Comparison of ENCODE assay signal across 1 cellular context in the genomic region with DNA sequence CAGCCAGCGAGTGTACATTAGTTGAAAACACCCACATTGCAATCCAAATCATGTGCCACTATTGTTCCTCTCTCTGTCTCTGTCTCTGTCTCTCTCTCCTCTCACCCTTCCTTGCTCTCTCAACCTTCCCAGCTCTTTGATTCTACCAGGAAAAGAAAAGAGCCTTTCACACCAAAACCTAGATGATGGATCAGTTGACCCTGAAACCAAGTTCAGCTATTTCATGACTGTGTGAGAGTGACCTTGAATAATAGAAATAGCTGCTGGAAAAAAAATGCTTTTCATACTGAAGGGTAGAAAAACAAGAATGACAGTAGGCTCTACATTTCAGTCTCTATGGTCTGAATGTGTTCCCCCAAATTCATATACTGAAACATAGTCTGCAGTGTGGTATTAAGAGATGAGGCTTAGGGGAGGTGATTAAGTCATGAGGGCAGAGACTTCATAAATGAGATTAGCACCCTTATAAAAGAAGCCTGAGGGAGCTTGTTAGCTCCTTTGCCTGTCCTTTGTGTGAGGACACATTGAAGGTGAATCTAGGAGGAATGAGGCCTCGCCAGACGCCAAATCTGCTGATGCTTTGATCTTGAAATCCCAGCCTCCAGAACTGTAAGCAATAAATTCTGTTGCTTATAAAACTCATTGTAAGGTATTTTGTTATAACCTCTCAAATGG.
TF ChIP-seq lines count a peak whose summit lies in the region.

No MANE protein-coding gene starts in this region.

TF ChIP-seq in HepG2, 621 proteins besides CTCF, POLR2A, EP300 and RAD21 (continued from another document and continues in another):
- TF ChIP-seq ZNF260 (CRISPR knock-in tag; IDR thresholded peaks at IDR 0.05; ENCODE audit: borderline replicate concordance, low read depth) (no peak), CREB1 (IDR thresholded peaks at IDR 0.05) (no peak), CREB1 (CRISPR knock-in tag; IDR thresholded peaks at IDR 0.05) (0 out of 2 replicates have a peak, but pooled peaks have one; percentile 30), TCF7 (IDR thresholded peaks at IDR 0.05; ENCODE audit: low read depth) (peak; percentile 71), ZFP36 (IDR thresholded peaks at IDR 0.05; ENCODE audit: borderline replicate concordance, low read depth, low read length, partially characterized antibody) (no peak), ZNF615 (CRISPR knock-in tag; IDR thresholded peaks at IDR 0.05; ENCODE audit: borderline replicate concordance) (no peak), NFRKB (IDR thresholded peaks at IDR 0.05) (no peak), ZNF3 (CRISPR knock-in tag; IDR thresholded peaks at IDR 0.05) (no peak), ZNF816 (CRISPR knock-in tag; IDR thresholded peaks at IDR 0.05; ENCODE audit: borderline replicate concordance) (no peak), ZNF607 (CRISPR knock-in tag; IDR thresholded peaks at IDR 0.05; ENCODE audit: borderline replicate concordance) (no peak), ZNF557 (CRISPR knock-in tag; IDR thresholded peaks at IDR 0.05) (no peak), ZNF225 (CRISPR knock-in tag; IDR thresholded peaks at IDR 0.05) (no peak), ZBTB21 (CRISPR knock-in tag; IDR thresholded peaks at IDR 0.05) (no peak), NRL (CRISPR knock-in tag; IDR thresholded peaks at IDR 0.05; ENCODE audit: borderline replicate concordance) (no peak), XBP1 (CRISPR knock-in tag; IDR thresholded peaks at IDR 0.05) (no peak), NAIF1 (CRISPR knock-in tag; IDR thresholded peaks at IDR 0.05; ENCODE audit: borderline replicate concordance) (no peak), ZNF296 (CRISPR knock-in tag; conservative IDR thresholded peaks at IDR 0.05) (no peak), SMAD1 (CRISPR knock-in tag; IDR thresholded peaks at IDR 0.05; ENCODE audit: borderline replicate concordance, low read depth) (no peak), ZNF44 (CRISPR knock-in tag; IDR thresholded peaks at IDR 0.05) (no peak), U2AF1 (optimal IDR thresholded peaks at IDR 0.05; ENCODE audit: low read depth, low read length) (no peak), ZNF138 (CRISPR knock-in tag; IDR thresholded peaks at IDR 0.05; ENCODE audit: low read depth) (no peak), GATAD2A (CRISPR knock-in tag; IDR thresholded peaks at IDR 0.05) (peak; percentile 84), SMAD9 (CRISPR knock-in tag; IDR thresholded peaks at IDR 0.05) (no peak)
- TF ChIP-seq, protein P1, sequence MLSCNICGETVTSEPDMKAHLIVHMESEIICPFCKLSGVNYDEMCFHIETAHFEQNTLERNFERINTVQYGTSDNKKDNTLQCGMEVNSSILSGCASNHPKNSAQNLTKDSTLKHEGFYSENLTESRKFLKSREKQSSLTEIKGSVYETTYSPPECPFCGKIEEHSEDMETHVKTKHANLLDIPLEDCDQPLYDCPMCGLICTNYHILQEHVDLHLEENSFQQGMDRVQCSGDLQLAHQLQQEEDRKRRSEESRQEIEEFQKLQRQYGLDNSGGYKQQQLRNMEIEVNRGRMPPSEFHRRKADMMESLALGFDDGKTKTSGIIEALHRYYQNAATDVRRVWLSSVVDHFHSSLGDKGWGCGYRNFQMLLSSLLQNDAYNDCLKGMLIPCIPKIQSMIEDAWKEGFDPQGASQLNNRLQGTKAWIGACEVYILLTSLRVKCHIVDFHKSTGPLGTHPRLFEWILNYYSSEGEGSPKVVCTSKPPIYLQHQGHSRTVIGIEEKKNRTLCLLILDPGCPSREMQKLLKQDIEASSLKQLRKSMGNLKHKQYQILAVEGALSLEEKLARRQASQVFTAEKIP (CRISPR knock-in tag; IDR thresholded peaks at IDR 0.05; ENCODE audit: borderline replicate concordance) = no peak
- TF ChIP-seq, protein P2, sequence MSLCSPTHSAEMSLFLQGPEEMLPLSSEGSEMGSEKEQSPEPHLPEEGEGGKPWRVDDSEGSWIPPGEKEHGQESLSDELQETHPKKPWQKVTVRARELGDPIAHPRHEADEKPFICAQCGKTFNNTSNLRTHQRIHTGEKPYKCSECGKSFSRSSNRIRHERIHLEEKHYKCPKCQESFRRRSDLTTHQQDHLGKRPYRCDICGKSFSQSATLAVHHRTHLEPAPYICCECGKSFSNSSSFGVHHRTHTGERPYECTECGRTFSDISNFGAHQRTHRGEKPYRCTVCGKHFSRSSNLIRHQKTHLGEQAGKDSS (CRISPR knock-in tag; IDR thresholded peaks at IDR 0.05; ENCODE audit: borderline replicate concordance, low read depth) = no peak
- TF ChIP-seq, protein P3, sequence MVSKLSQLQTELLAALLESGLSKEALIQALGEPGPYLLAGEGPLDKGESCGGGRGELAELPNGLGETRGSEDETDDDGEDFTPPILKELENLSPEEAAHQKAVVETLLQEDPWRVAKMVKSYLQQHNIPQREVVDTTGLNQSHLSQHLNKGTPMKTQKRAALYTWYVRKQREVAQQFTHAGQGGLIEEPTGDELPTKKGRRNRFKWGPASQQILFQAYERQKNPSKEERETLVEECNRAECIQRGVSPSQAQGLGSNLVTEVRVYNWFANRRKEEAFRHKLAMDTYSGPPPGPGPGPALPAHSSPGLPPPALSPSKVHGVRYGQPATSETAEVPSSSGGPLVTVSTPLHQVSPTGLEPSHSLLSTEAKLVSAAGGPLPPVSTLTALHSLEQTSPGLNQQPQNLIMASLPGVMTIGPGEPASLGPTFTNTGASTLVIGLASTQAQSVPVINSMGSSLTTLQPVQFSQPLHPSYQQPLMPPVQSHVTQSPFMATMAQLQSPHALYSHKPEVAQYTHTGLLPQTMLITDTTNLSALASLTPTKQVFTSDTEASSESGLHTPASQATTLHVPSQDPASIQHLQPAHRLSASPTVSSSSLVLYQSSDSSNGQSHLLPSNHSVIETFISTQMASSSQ (IDR thresholded peaks at IDR 0.05; ENCODE audit: low read depth) = no peak
- TF ChIP-seq, protein P3 (CRISPR knock-in tag; IDR thresholded peaks at IDR 0.05; ENCODE audit: borderline replicate concordance) = peak; percentile 22; the same call in 1 of the 2 replicates
- TF ChIP-seq, protein P4, sequence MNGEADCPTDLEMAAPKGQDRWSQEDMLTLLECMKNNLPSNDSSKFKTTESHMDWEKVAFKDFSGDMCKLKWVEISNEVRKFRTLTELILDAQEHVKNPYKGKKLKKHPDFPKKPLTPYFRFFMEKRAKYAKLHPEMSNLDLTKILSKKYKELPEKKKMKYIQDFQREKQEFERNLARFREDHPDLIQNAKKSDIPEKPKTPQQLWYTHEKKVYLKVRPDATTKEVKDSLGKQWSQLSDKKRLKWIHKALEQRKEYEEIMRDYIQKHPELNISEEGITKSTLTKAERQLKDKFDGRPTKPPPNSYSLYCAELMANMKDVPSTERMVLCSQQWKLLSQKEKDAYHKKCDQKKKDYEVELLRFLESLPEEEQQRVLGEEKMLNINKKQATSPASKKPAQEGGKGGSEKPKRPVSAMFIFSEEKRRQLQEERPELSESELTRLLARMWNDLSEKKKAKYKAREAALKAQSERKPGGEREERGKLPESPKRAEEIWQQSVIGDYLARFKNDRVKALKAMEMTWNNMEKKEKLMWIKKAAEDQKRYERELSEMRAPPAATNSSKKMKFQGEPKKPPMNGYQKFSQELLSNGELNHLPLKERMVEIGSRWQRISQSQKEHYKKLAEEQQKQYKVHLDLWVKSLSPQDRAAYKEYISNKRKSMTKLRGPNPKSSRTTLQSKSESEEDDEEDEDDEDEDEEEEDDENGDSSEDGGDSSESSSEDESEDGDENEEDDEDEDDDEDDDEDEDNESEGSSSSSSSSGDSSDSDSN (CRISPR knock-in tag; IDR thresholded peaks at IDR 0.05) = no peak
- TF ChIP-seq, protein P5, sequence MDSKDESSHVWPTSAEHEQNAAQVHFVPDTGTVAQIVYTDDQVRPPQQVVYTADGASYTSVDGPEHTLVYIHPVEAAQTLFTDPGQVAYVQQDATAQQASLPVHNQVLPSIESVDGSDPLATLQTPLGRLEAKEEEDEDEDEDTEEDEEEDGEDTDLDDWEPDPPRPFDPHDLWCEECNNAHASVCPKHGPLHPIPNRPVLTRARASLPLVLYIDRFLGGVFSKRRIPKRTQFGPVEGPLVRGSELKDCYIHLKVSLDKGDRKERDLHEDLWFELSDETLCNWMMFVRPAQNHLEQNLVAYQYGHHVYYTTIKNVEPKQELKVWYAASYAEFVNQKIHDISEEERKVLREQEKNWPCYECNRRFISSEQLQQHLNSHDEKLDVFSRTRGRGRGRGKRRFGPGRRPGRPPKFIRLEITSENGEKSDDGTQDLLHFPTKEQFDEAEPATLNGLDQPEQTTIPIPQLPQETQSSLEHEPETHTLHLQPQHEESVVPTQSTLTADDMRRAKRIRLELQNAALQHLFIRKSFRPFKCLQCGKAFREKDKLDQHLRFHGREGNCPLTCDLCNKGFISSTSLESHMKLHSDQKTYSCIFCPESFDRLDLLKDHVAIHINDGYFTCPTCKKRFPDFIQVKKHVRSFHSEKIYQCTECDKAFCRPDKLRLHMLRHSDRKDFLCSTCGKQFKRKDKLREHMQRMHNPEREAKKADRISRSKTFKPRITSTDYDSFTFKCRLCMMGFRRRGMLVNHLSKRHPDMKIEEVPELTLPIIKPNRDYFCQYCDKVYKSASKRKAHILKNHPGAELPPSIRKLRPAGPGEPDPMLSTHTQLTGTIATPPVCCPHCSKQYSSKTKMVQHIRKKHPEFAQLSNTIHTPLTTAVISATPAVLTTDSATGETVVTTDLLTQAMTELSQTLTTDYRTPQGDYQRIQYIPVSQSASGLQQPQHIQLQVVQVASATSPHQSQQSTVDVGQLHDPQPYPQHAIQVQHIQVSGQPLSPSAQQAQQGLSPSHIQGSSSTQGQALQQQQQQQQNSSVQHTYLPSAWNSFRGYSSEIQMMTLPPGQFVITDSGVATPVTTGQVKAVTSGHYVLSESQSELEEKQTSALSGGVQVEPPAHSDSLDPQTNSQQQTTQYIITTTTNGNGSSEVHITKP (CRISPR knock-in tag; IDR thresholded peaks at IDR 0.05; ENCODE audit: low read depth) = no peak
- TF ChIP-seq, protein P6, sequence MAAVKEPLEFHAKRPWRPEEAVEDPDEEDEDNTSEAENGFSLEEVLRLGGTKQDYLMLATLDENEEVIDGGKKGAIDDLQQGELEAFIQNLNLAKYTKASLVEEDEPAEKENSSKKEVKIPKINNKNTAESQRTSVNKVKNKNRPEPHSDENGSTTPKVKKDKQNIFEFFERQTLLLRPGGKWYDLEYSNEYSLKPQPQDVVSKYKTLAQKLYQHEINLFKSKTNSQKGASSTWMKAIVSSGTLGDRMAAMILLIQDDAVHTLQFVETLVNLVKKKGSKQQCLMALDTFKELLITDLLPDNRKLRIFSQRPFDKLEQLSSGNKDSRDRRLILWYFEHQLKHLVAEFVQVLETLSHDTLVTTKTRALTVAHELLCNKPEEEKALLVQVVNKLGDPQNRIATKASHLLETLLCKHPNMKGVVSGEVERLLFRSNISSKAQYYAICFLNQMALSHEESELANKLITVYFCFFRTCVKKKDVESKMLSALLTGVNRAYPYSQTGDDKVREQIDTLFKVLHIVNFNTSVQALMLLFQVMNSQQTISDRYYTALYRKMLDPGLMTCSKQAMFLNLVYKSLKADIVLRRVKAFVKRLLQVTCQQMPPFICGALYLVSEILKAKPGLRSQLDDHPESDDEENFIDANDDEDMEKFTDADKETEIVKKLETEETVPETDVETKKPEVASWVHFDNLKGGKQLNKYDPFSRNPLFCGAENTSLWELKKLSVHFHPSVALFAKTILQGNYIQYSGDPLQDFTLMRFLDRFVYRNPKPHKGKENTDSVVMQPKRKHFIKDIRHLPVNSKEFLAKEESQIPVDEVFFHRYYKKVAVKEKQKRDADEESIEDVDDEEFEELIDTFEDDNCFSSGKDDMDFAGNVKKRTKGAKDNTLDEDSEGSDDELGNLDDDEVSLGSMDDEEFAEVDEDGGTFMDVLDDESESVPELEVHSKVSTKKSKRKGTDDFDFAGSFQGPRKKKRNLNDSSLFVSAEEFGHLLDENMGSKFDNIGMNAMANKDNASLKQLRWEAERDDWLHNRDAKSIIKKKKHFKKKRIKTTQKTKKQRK (IDR thresholded peaks at IDR 0.05; ENCODE audit: low read length) = no peak
- TF ChIP-seq, protein P7, sequence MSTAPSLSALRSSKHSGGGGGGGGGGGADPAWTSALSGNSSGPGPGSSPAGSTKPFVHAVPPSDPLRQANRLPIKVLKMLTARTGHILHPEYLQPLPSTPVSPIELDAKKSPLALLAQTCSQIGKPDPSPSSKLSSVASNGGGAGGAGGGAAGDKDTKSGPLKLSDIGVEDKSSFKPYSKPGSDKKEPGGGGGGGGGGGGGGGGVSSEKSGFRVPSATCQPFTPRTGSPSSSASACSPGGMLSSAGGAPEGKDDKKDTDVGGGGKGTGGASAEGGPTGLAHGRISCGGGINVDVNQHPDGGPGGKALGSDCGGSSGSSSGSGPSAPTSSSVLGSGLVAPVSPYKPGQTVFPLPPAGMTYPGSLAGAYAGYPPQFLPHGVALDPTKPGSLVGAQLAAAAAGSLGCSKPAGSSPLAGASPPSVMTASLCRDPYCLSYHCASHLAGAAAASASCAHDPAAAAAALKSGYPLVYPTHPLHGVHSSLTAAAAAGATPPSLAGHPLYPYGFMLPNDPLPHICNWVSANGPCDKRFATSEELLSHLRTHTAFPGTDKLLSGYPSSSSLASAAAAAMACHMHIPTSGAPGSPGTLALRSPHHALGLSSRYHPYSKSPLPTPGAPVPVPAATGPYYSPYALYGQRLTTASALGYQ (CRISPR knock-in tag; IDR thresholded peaks at IDR 0.05) = no peak
- TF ChIP-seq, protein P8, sequence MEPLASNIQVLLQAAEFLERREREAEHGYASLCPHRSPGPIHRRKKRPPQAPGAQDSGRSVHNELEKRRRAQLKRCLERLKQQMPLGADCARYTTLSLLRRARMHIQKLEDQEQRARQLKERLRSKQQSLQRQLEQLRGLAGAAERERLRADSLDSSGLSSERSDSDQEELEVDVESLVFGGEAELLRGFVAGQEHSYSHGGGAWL (CRISPR knock-in tag; IDR thresholded peaks at IDR 0.05) = no peak
- TF ChIP-seq, protein P9, sequence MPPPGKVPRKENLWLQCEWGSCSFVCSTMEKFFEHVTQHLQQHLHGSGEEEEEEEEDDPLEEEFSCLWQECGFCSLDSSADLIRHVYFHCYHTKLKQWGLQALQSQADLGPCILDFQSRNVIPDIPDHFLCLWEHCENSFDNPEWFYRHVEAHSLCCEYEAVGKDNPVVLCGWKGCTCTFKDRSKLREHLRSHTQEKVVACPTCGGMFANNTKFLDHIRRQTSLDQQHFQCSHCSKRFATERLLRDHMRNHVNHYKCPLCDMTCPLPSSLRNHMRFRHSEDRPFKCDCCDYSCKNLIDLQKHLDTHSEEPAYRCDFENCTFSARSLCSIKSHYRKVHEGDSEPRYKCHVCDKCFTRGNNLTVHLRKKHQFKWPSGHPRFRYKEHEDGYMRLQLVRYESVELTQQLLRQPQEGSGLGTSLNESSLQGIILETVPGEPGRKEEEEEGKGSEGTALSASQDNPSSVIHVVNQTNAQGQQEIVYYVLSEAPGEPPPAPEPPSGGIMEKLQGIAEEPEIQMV (CRISPR knock-in tag; IDR thresholded peaks at IDR 0.05; ENCODE audit: low read depth) = no peak
